In the genomic region with DNA sequence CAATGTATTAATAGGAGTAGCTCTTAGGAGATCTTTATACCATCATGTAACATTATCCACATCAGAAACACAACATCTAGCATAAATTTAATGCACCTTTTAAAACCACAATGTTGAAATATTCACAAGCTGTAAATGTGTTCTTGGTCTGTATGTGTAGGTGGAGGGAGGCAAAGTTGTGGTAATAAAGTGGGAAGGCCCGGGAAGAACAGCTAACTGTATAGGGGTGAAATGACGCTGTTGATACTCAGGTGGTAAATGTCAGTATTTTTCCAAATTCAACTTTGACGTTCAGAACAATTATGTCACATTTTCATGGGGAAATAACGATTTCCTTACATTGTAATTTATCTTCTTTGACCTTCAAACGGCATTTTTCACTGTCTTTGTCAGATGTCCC, we compare ENCODE assay signal across 1 cellular context.
TF ChIP-seq lines count a peak whose summit lies in the region.

No MANE protein-coding gene starts in this region.

TF ChIP-seq in IMR-90, 13 proteins besides CTCF, POLR2A, EP300 and RAD21:
- TF ChIP-seq SMC3 (IDR thresholded peaks at IDR 0.05; ENCODE audit: low read depth, low read length) (no peak), BHLHE40 (IDR thresholded peaks at IDR 0.05; ENCODE audit: low read depth, low read length) (no peak), FOS (IDR thresholded peaks at IDR 0.05; ENCODE audit: low read depth, low read length) (no peak), ELK1 (IDR thresholded peaks at IDR 0.05; ENCODE audit: borderline replicate concordance, low read depth, low read length) (no peak), MAZ (IDR thresholded peaks at IDR 0.05; ENCODE audit: borderline replicate concordance, low read depth, low read length) (no peak), CEBPB (IDR thresholded peaks at IDR 0.05; ENCODE audit: low read depth, low read length) (no peak), RFX5 (IDR thresholded peaks at IDR 0.05; ENCODE audit: low read depth, low read length) (no peak), CHD1 (IDR thresholded peaks at IDR 0.05; ENCODE audit: low read depth, low read length) (no peak), MAFK (IDR thresholded peaks at IDR 0.05; ENCODE audit: low read depth, low read length) (no peak), RCOR1 (IDR thresholded peaks at IDR 0.05; ENCODE audit: insufficient replicate concordance, low read length) (no peak), NFE2L2 (IDR thresholded peaks at IDR 0.05; ENCODE audit: low read depth, low read length) (no peak)
